In genomic region chr1:86860020-86860419, GRCh38 we compare ENCODE assay signal across 18 cellular contexts.
"Had no signal": no experiment of that assay in that cellular context is flagged by ENCODE, and none has a peak within 500 bp of the region (broad histone marks: within the 10 kb centered on the region; RNA-seq: fewer than 3 reads in every experiment).

No MANE protein-coding gene starts in this region.

- H3K27ac ChIP-seq: gastrocnemius medialis, left ventricle myocardium inferior, neutrophil, right atrium auricular region, suprapubic skin, thyroid gland had no signal

- FAIRE-seq: endometrium, keratinocyte, urothelium cell line had no signal

- ATAC-seq: esophagus mucosa; gastrocnemius medialis; naive thymus-derived CD4-positive, alpha-beta T cell; stimulated activated naive CD8-positive, alpha-beta T cell treated with anti-CD3 and anti-CD28 coated beads, Interleukin-15, Interleukin-2, amounts not matched to agents 100 U/mL and 50 U/mL, for 24 hours had no signal

- DNase-seq: effector memory CD4-positive, alpha-beta T cell; gastrocnemius medialis; immature natural killer cell; left ventricle myocardium inferior; naive thymus-derived CD4-positive, alpha-beta T cell; nephron progenitor cell; stimulated activated CD4-positive, alpha-beta T cell treated with anti-CD3 and anti-CD28 coated beads, Interleukin-2, amount 100 ng/mL, for 48 hours; stimulated activated naive CD8-positive, alpha-beta T cell treated with anti-CD3 and anti-CD28 coated beads, Interleukin-15, Interleukin-2, amounts not matched to agents 100 U/mL and 50 U/mL, for 24 hours; thyroid gland had no signal

- H3K4me2 ChIP-seq: smooth muscle cell had no signal

- H3K4me1 ChIP-seq: gastrocnemius medialis, left ventricle myocardium inferior, right atrium auricular region, thyroid gland had no signal

- H3K27me3 ChIP-seq: gastrocnemius medialis, neutrophil, right atrium auricular region, suprapubic skin, thyroid gland had no signal

- H3K36me3 ChIP-seq: gastrocnemius medialis, right atrium auricular region, suprapubic skin, thyroid gland had no signal

- H3K9me3 ChIP-seq: gastrocnemius medialis, left ventricle myocardium inferior, neutrophil, right atrium auricular region, suprapubic skin, thyroid gland had no signal

- H3K4me3 ChIP-seq: gastrocnemius medialis, left ventricle myocardium inferior, lung, right atrium auricular region, smooth muscle cell, suprapubic skin, thyroid gland had no signal
